20 cellular contexts compared by ENCODE assay signal in the genomic region with DNA sequence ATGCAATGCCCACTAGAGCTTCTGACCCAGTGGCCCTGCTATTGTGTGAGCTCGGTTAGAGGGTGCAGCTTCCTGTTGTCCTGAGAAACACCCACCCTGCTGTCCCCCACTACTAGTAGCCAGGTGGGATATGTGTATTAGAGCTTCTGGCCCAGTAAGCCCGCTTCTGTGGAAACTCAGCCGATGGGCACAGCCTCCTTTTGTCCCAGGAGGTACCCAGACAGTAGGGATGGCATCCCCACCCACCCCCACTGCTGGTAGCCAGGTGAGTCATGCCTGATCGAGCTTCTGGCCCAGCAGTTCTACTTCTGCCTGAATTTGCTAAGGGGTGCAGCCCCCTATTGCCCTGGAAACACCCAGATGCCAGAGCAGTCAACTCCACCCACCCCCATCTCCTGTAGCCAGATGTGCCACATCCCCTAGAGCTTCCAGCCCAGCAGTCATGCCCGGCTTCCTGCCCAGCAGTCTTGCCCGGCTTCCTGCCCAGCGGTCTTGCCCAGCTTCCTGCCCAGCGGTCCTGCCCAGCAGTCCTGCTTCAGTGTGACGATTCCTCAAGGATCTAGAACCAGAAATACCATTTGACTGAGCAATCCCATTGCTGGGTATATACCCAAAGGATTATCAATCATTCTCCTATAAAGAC.
"Had no signal": no experiment of that assay in that cellular context is flagged by ENCODE, and none has a peak within 500 bp of the region (broad histone marks: within the 10 kb centered on the region; RNA-seq: fewer than 3 reads in every experiment).

No MANE protein-coding gene starts in this region.

- H3K36me3 ChIP-seq: heart left ventricle, neural progenitor cell, ovary, tibial artery, upper lobe of left lung, uterus had no signal

- FAIRE-seq: endometrium, frontal cortex, small intestine had no signal

- H3K27me3 ChIP-seq: neural progenitor cell, ovary, tibial artery, upper lobe of left lung, uterus had no signal

- H3K9me3 Mint-ChIP-seq: natural killer cell treated with Interleukin-12 subunit alpha and Interleukin-12 subunit beta and Interleukin-15 and Interleukin-18, amount 100 ng/mL, for 72 hours had no signal

- H3K4me3 Mint-ChIP-seq: mesothelial cell of epicardium; natural killer cell treated with Interleukin-12 subunit alpha and Interleukin-12 subunit beta and Interleukin-15 and Interleukin-18, amount 100 ng/mL, for 72 hours; neural progenitor cell; stimulated activated naive CD8-positive, alpha-beta T cell treated with anti-CD3 and anti-CD28 coated beads, Interleukin-15, Interleukin-2, amounts not matched to agents 100 ng/mL and 50 ng/mL, for 24 hours had no signal

- ATAC-seq: heart left ventricle; left lobe of liver; natural killer cell treated with Interleukin-12 subunit alpha and Interleukin-12 subunit beta and Interleukin-15 and Interleukin-18, amount 100 ng/mL, for 72 hours; right cardiac atrium had no signal

- H3K4me1 ChIP-seq: heart left ventricle, neural progenitor cell, tibial artery, upper lobe of left lung, uterus had no signal

- H3K27ac ChIP-seq: heart left ventricle, neural progenitor cell, ovary, tibial artery, upper lobe of left lung, uterus had no signal

- H3K9ac ChIP-seq: neural progenitor cell had no signal

- DNase-seq: effector memory CD4-positive, alpha-beta T cell; heart left ventricle; hippocampal formation; mammary epithelial cell; nucleus accumbens; ovary; right cardiac atrium; small intestine; stimulated activated CD4-positive, alpha-beta T cell treated with anti-CD3 and anti-CD28 coated beads, Interleukin-2, amount 100 ng/mL, for 48 hours; tibial artery; uterus had no signal

- H3K27me3 Mint-ChIP-seq: natural killer cell treated with Interleukin-12 subunit alpha and Interleukin-12 subunit beta and Interleukin-15 and Interleukin-18, amount 100 ng/mL, for 72 hours; progenitor cell of endocrine pancreas; stimulated activated naive CD8-positive, alpha-beta T cell treated with anti-CD3 and anti-CD28 coated beads, Interleukin-15, Interleukin-2, amounts not matched to agents 100 ng/mL and 50 ng/mL, for 24 hours had no signal

- H3K9me3 ChIP-seq: ovary, uterus had no signal

- H3K27ac Mint-ChIP-seq: mesothelial cell of epicardium; natural killer cell treated with Interleukin-12 subunit alpha and Interleukin-12 subunit beta and Interleukin-15 and Interleukin-18, amount 100 ng/mL, for 72 hours; neural progenitor cell; progenitor cell of endocrine pancreas; stimulated activated naive CD8-positive, alpha-beta T cell treated with anti-CD3 and anti-CD28 coated beads, Interleukin-15, Interleukin-2, amounts not matched to agents 100 ng/mL and 50 ng/mL, for 24 hours had no signal

- H3K36me3 Mint-ChIP-seq: mesothelial cell of epicardium; natural killer cell treated with Interleukin-12 subunit alpha and Interleukin-12 subunit beta and Interleukin-15 and Interleukin-18, amount 100 ng/mL, for 72 hours; neural progenitor cell had no signal

- H3K4me2 ChIP-seq: neural progenitor cell had no signal

- H3K4me1 Mint-ChIP-seq: mesothelial cell of epicardium, neural progenitor cell had no signal

- H3K4me3 ChIP-seq: heart left ventricle, neural progenitor cell, ovary, tibial artery, upper lobe of left lung, uterus had no signal
